In genomic region chr5:55668356-55668755, GRCh38 we compare ENCODE assay signal across 10 cellular contexts. TPM values are rescaled to one million over a fixed set of nuclear protein-coding genes. Genes with fewer than 3 reads are reported as not detected.
A peak's percentile ranks its signal among the peaks of the same experiment; 100 is the strongest.
DNase-seq lines count a peak whose midpoint lies in the region; ATAC-seq and TF ChIP-seq lines count a peak whose summit lies in the region.
"Had no signal": no experiment of that assay in that cellular context is flagged by ENCODE, and none has a peak within 500 bp of the region (broad histone marks: within the 10 kb centered on the region; RNA-seq: fewer than 3 reads in every experiment).

No MANE protein-coding gene starts in this region.

- H2AFZ ChIP-seq in MM.1S (ENCODE audit: low read length) = no peak overlapping the region

- TF ChIP-seq CTCF in AG04450 (IDR thresholded peaks at IDR 0.05; ENCODE audit: low read depth, low read length) (no peak), astrocyte of the cerebellum (IDR thresholded peaks at IDR 0.05; ENCODE audit: low read depth, low read length, missing control alignments) (no peak), kidney epithelial cell (IDR thresholded peaks at IDR 0.05; ENCODE audit: insufficient read depth, low read length, poor library complexity, severe bottlenecking) (no peak), dorsolateral prefrontal cortex (IDR thresholded peaks at IDR 0.05 in 54 of 56, conservative IDR thresholded peaks at IDR 0.05 in 2 of 56; ENCODE audit: low read depth in 1 of 56, partially characterized antibody in 56 of 56) (no peak), MM.1S (IDR thresholded peaks at IDR 0.05; ENCODE audit: low read length) (no peak)

- H4K20me1 ChIP-seq in MM.1S (ENCODE audit: insufficient read depth, low read length) = no peaks in the 10 kb centered on the region

- H3K9me3 ChIP-seq in AG04450 (ENCODE audit: control insufficient read depth, insufficient read depth, low read length) (no peaks in the 10 kb centered on the region; the same call in 1 of the 2 replicates), MM.1S (replicated peaks; ENCODE audit: insufficient read depth, low read length) (no peaks in the 10 kb centered on the region)

- H3K4me3 ChIP-seq in AG04450 (ENCODE audit: low read depth, low read length) = no peak overlapping the region
- no peak overlapping the region for H3K4me3 ChIP-seq in astrocyte of the cerebellum (ENCODE audit: low read depth, low read length)
- no peak overlapping the region for H3K4me3 ChIP-seq in kidney epithelial cell (ENCODE audit: low read depth, low read length)
- H3K4me3 ChIP-seq in dorsolateral prefrontal cortex = no peak overlapping the region
- no peak overlapping the region for H3K4me3 ChIP-seq in H7 (ENCODE audit: insufficient read depth, low read depth, low read length)
- H3K4me3 ChIP-seq in MM.1S (ENCODE audit: low read length) = no peak overlapping the region

- ATAC-seq in HG03103 (IDR thresholded peaks at IDR 0.05; ENCODE audit: low read depth, unreplicated experiment) = peak; percentile 71
- ATAC-seq in GM18873 (IDR thresholded peaks at IDR 0.05; ENCODE audit: low FRiP score, unreplicated experiment) = no peak
- ATAC-seq: activated CD8-positive, alpha-beta memory T cell treated with anti-CD3 and anti-CD28 coated beads, Interleukin-2, amount 10 ng/mL, durations not matched to agents 7 days and 5 days had no signal

- no peaks in the 10 kb centered on the region for H3K9me2 ChIP-seq in MM.1S (replicated peaks; ENCODE audit: insufficient read depth, low read length)

- in situ Hi-C loops in astrocyte of the cerebellum (cut with HindIII; ENCODE audit: low sequenced_read_pairs) = no loop called here

- no peaks in the 10 kb centered on the region for H3F3A ChIP-seq in MM.1S (ENCODE audit: insufficient read depth, low read length)

- H3K27ac ChIP-seq in AG04450 (ENCODE audit: low read depth, low read length) (no peak overlapping the region), dorsolateral prefrontal cortex (peak overlapping the region in 1 of 59 donors; percentile 6), MM.1S (ENCODE audit: low read length) (no peak overlapping the region)

- H3K4me2 ChIP-seq in MM.1S (ENCODE audit: low read depth, low read length) = no peak overlapping the region

- no peak overlapping the region for H3K9ac ChIP-seq in MM.1S (ENCODE audit: low read length)

- H3K4me1 ChIP-seq in MM.1S (ENCODE audit: low read length) = peaks cover 3% of the 10 kb centered on the region; the same call in 1 of the 2 replicates

- POLR2A ChIA-PET in AG04450 (lab: Yijun Ruan, JAX) = no interaction called here

- intact Hi-C loops in dorsolateral prefrontal cortex (cut with DNase I) = no loop called here

- CTCF ChIA-PET in AG04450 (lab: Charles Lee) = no interaction called here

- H3K79me2 ChIP-seq in MM.1S (ENCODE audit: low read length) = no peaks in the 10 kb centered on the region

- DNase-seq in AG04450 (ENCODE audit: low read depth, low spot score) (peak; percentile 66), astrocyte of the cerebellum (ENCODE audit: low read depth) (peak; percentile 69), kidney epithelial cell (ENCODE audit: low read depth) (peak; percentile 77), dorsolateral prefrontal cortex (no peak), H7 (no peak), MM.1S (no peak)
- DNase-seq: activated CD8-positive, alpha-beta memory T cell treated with anti-CD3 and anti-CD28 coated beads, Interleukin-2, amount 10 ng/mL, durations not matched to agents 7 days and 5 days; cortex of kidney had no signal

- H3K27me3 ChIP-seq in AG04450 (ENCODE audit: control insufficient read depth, insufficient read depth, low read length) = no peaks in the 10 kb centered on the region
- H3K27me3 ChIP-seq in kidney epithelial cell (ENCODE audit: control insufficient read depth, insufficient read depth, low read length) = no peaks in the 10 kb centered on the region
- no peaks in the 10 kb centered on the region for H3K27me3 ChIP-seq in dorsolateral prefrontal cortex
- no peaks in the 10 kb centered on the region for H3K27me3 ChIP-seq in H7 (ENCODE audit: control insufficient read depth, insufficient read depth, low read length)
- no peaks in the 10 kb centered on the region for H3K27me3 ChIP-seq in MM.1S (replicated peaks; ENCODE audit: insufficient read depth, low read length)

- H3K36me3 ChIP-seq in kidney epithelial cell (ENCODE audit: control insufficient read depth, insufficient read depth, low read length) (no peaks in the 10 kb centered on the region), H7 (replicated peaks; ENCODE audit: control insufficient read depth, insufficient read depth, low read length) (no peaks in the 10 kb centered on the region), MM.1S (replicated peaks; ENCODE audit: insufficient read depth, low read length) (no peaks in the 10 kb centered on the region)

RNA-seq across cellular contexts. Expression of gene SLC38A9, which starts 43.8 kb away (rescaled TPM):
- polyA plus RNA-seq in AG04450 (2011; rRNA removed) = 21.1 and 25.3 TPM in 2 replicates
- 21.3 and 28.8 TPM in 2 replicates for polyA minus RNA-seq in AG04450 (2011; rRNA and poly(A)+ RNA removed)
- total RNA-seq in kidney epithelial cell (16.6 and 21.5 TPM in 2 replicates), dorsolateral prefrontal cortex (10 to 100 TPM; 20.8 to 47.3 (median 31.5) TPM)
- total RNA-seq in H7 (2014; rRNA removed; shearing (Covaris generic)) = 22.1 and 24.3 TPM in 2 replicates

Comparison
In these comparisons a context has a peak if more than half of its experiments do, and no peak if none do; other contexts are left out.
1. DNase-seq: peak in AG04450 (single experiment), astrocyte of the cerebellum (single experiment) and kidney epithelial cell (single experiment); none in dorsolateral prefrontal cortex (0 of 10), H7 (single experiment) and MM.1S (single experiment).